ENCODE assay signal across 16 cellular contexts in genomic region chr13:109595466-109595865, GRCh38.
"Had no signal": no experiment of that assay in that cellular context is flagged by ENCODE, and none has a peak within 500 bp of the region (broad histone marks: within the 10 kb centered on the region; RNA-seq: fewer than 3 reads in every experiment).

No MANE protein-coding gene starts in this region.

- H3K27me3 ChIP-seq: ascending aorta, breast epithelium, esophagus squamous epithelium, thyroid gland had no signal

- FAIRE-seq: keratinocyte had no signal

- H3K4me1 ChIP-seq: ascending aorta, breast epithelium, esophagus squamous epithelium, left ventricle myocardium inferior, parathyroid adenoma, thyroid gland had no signal

- H3K4me3 ChIP-seq: ascending aorta, breast epithelium, esophagus squamous epithelium, left ventricle myocardium inferior, thyroid gland had no signal

- H3K27ac Mint-ChIP-seq: activated T-helper 17 cell treated with anti-CD3 and anti-CD28 coated beads, Interleukin-2, amount 50 U/mL, for 72 hours; memory B cell; naive thymus-derived CD8-positive, alpha-beta T cell had no signal

- H3K27me3 Mint-ChIP-seq: memory B cell had no signal

- H3K4me3 Mint-ChIP-seq: activated T-helper 17 cell treated with anti-CD3 and anti-CD28 coated beads, Interleukin-2, amount 50 U/mL, for 72 hours; memory B cell; naive thymus-derived CD8-positive, alpha-beta T cell had no signal

- H3K4me1 Mint-ChIP-seq: activated T-helper 17 cell treated with anti-CD3 and anti-CD28 coated beads, Interleukin-2, amount 50 U/mL, for 72 hours; memory B cell had no signal

- H3K36me3 ChIP-seq: ascending aorta, breast epithelium, esophagus squamous epithelium, left ventricle myocardium inferior, thyroid gland had no signal

- H3K9me3 Mint-ChIP-seq: activated T-helper 17 cell treated with anti-CD3 and anti-CD28 coated beads, Interleukin-2, amount 50 U/mL, for 72 hours; memory B cell; naive thymus-derived CD8-positive, alpha-beta T cell had no signal

- H3K9me3 ChIP-seq: ascending aorta, breast epithelium, esophagus squamous epithelium, left ventricle myocardium inferior, thyroid gland had no signal

- H3K36me3 Mint-ChIP-seq: memory B cell; naive thymus-derived CD8-positive, alpha-beta T cell had no signal

- DNase-seq: activated CD4-positive, alpha-beta T cell treated with anti-CD3 and anti-CD28 coated beads, Interleukin-2, amount 50 U/mL, for 1 hour; activated naive CD4-positive, alpha-beta T cell treated with Interleukin-2 at 50 U/mL for 16 hours; esophagus squamous epithelium; left ventricle myocardium inferior; naive thymus-derived CD8-positive, alpha-beta T cell; stimulated activated CD4-positive, alpha-beta T cell treated with anti-CD3 and anti-CD28 coated beads, Interleukin-12 subunit alpha, Interleukin-12 subunit beta, amount 100 ng/mL, for 4 hours; stimulated activated CD4-positive, alpha-beta T cell treated with anti-CD3 and anti-CD28 coated beads, Interleukin-2, amount 100 ng/mL, for 24 hours; T-helper 1 cell; T1000; thyroid gland had no signal
